Comparison of ENCODE assay signal across 8 cellular contexts in genomic region chr17:42517516-42517915, GRCh38.
DNase-seq lines count a peak whose midpoint lies in the region; ATAC-seq and TF ChIP-seq lines count a peak whose summit lies in the region.

No MANE protein-coding gene starts in this region.

- no peak overlapping the region for H3K4me2 ChIP-seq in OCI-LY1 (ENCODE audit: low read length)

- no peaks in the 10 kb centered on the region for H4K20me1 ChIP-seq in OCI-LY1 (ENCODE audit: insufficient read depth, low read length)

- H3K9ac ChIP-seq in OCI-LY1 (ENCODE audit: low read length) = no peak overlapping the region

- peak; percentile 98 for TF ChIP-seq CTCF in OCI-LY1 (IDR thresholded peaks at IDR 0.05; ENCODE audit: low read length)

- peak; percentile 83 for DNase-seq in AML-193 (lab: John Stamatoyannopoulos, UW)
- DNase-seq in HAP-1 (ENCODE audit: low spot score in 2 of 2) = peak; percentile 53 to 86
- DNase-seq in activated CD8-positive, alpha-beta memory T cell treated with anti-CD3 and anti-CD28 coated beads, Interleukin-2, amount 50 U/mL, for 48 hours = peak; percentile 95
- peak; percentile 84 for DNase-seq in epidermal melanocyte (ENCODE audit: insufficient read length, low spot score)
- peak; percentile 93 for DNase-seq in stimulated activated CD8-positive, alpha-beta memory T cell treated with anti-CD3 and anti-CD28 coated beads, Interleukin-4, amount 100 ng/mL, for 48 hours

- H3K9me3 ChIP-seq in HAP-1 = no peaks in the 10 kb centered on the region
- H3K9me3 ChIP-seq in OCI-LY1 (ENCODE audit: low read length) = no peaks in the 10 kb centered on the region
- no peaks in the 10 kb centered on the region for H3K9me3 ChIP-seq in muscle layer of duodenum (ENCODE audit: control insufficient read depth in 1 of 2, low read length in 2 of 2)

- no peaks in the 10 kb centered on the region for H3K79me2 ChIP-seq in OCI-LY1 (ENCODE audit: insufficient read depth, low read length)

- no peak overlapping the region for H3K27ac ChIP-seq in OCI-LY1 (ENCODE audit: low read depth, low read length, poor library complexity, severe bottlenecking)
- peak overlapping the region; percentile 97 for H3K27ac ChIP-seq in muscle layer of duodenum (ENCODE audit: low read length)

- no peak overlapping the region for H3K4me3 ChIP-seq in HAP-1
- no peak overlapping the region for H3K4me3 ChIP-seq in OCI-LY1 (ENCODE audit: low read depth, low read length, poor library complexity, severe bottlenecking)
- peak overlapping the region in 1 of 2 donors; percentile 36 for H3K4me3 ChIP-seq in muscle layer of duodenum (ENCODE audit: low read depth in 1 of 2, low read length in 2 of 2)

- H3K36me3 ChIP-seq in HAP-1 (replicated peaks) (peaks cover 14% of the 10 kb centered on the region), OCI-LY1 (ENCODE audit: insufficient read depth, low read length) (peaks cover 10% of the 10 kb centered on the region; the same call in 1 of the 2 replicates), muscle layer of duodenum (ENCODE audit: control insufficient read depth in 1 of 2, insufficient read depth in 2 of 2, low read length in 2 of 2) (peaks cover 21 to 25% of the 10 kb centered on the region in 2 donors)

- in situ Hi-C loops in HAP-1 (cut with MboI; ENCODE audit: low sequenced_read_pairs) = no loop called here

- H2AFZ ChIP-seq in OCI-LY1 (ENCODE audit: low read length) = no peak overlapping the region

- ATAC-seq in GM18909 (IDR thresholded peaks at IDR 0.05; ENCODE audit: poor library complexity, unreplicated experiment) = no peak

- H3K27me3 ChIP-seq in HAP-1 (ENCODE audit: low read depth) (no peaks in the 10 kb centered on the region), OCI-LY1 (ENCODE audit: insufficient read depth, low read length) (no peaks in the 10 kb centered on the region), muscle layer of duodenum (ENCODE audit: low read depth, low read length) (no peaks in the 10 kb centered on the region)

- H3K4me1 ChIP-seq in HAP-1 = peaks cover 15% of the 10 kb centered on the region
- H3K4me1 ChIP-seq in OCI-LY1 (ENCODE audit: insufficient read depth, low read length, severe bottlenecking) = no peaks in the 10 kb centered on the region
- peaks cover 42 to 65% of the 10 kb centered on the region in 2 donors for H3K4me1 ChIP-seq in muscle layer of duodenum (ENCODE audit: control insufficient read depth in 1 of 2, insufficient read depth in 2 of 2, low read length in 2 of 2)

- H3F3A ChIP-seq in OCI-LY1 (ENCODE audit: insufficient read depth, low read length) = no peaks in the 10 kb centered on the region; the same call in 1 of the 2 replicates

- no peaks in the 10 kb centered on the region for H3K9me2 ChIP-seq in OCI-LY1 (ENCODE audit: low read depth, low read length)
